Comparison of ENCODE assay signal across 8 cellular contexts in the genomic region with DNA sequence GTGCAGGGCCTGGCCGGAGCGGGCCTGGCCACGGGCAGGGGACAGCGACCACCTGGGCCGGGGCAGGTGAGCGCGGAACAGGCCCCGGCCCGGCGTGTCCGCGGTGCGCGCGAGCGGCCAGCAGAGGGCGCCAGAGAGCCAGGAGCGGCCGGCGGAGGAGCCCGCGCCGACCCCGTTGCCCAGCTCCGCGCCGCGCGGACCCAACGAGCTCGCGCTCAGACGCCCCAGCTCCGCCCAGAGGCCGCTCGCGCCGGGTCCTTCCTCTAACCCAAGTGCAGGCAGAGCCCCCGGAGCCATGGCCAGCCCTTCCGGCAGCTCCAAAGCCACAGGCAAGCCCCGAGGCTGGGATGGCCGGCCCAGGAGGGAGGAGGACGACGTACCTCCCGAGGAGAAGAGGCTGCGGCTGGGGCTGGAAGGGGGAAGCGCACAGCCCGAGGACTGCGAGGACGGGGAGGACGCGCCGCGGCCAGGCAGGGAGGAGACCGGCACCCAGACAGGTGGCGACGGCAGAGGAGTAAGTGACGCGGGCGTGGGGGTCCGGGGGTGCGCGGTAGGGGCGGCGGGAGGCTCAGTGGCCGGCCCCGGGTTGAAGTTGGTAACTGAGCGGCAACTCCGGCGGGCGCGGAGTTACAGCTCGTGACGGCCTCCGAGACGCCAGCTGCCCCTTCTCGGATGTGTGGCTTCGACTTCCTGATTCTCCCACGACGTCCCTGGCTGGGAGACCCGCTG.
DNase-seq lines count a peak whose midpoint lies in the region; TF ChIP-seq lines count a peak whose summit lies in the region.
"Not testable (repeated sequence)": the region's sequence is repeated elsewhere in the genome, so short reads cannot be mapped to it uniquely, and the experiment has no call there.

No MANE protein-coding gene starts in this region.

- 0% methylated on average over 12 of the region's 81 CpGs for WGBS in esophagus muscularis mucosa

- H3K36me3 ChIP-seq in esophagus muscularis mucosa, vagina: not testable (repeated sequence)

- H3K9me3 ChIP-seq in esophagus muscularis mucosa, vagina: not testable (repeated sequence)

- not testable (repeated sequence) for TF ChIP-seq EP300 in esophagus muscularis mucosa (IDR thresholded peaks at IDR 0.05)

- peak; percentile 78 for TF ChIP-seq CTCF in GM12874 (IDR thresholded peaks at IDR 0.05; ENCODE audit: insufficient read depth, low read depth, low read length)
- TF ChIP-seq CTCF in esophagus muscularis mucosa (IDR thresholded peaks at IDR 0.05) = peak; percentile 84 to 96 (median 96)
- TF ChIP-seq CTCF in vagina (IDR thresholded peaks at IDR 0.05) = peak; percentile 60 to 93 (median 77)

- H3K4me1 ChIP-seq in esophagus muscularis mucosa = peaks cover 6 to 15% (median 12%) of the 10 kb centered on the region in 4 donors
- not testable (repeated sequence) for H3K4me1 ChIP-seq in vagina

- H3K27me3 ChIP-seq in esophagus muscularis mucosa = peaks cover 0 to 40% (median 0%) of the 10 kb centered on the region in 4 donors
- H3K27me3 ChIP-seq in vagina = not testable (repeated sequence)

- H3K4me3 ChIP-seq in esophagus muscularis mucosa = peak overlapping the region; percentile 57 to 62 (median 59)
- H3K4me3 ChIP-seq in vagina = peak overlapping the region; percentile 38 to 54

- DNase-seq in NCI-H128 (lab: John Stamatoyannopoulos, UW; ENCODE audit: unreplicated experiment) = peak; percentile 2
- DNase-seq in SW480 (ENCODE audit: low spot score) = peak; percentile 54
- DNase-seq in activated gamma-delta T cell (lab: John Stamatoyannopoulos, UW) = peak; percentile 41
- DNase-seq in esophagus muscularis mucosa (ENCODE audit: extremely low spot score); vagina (ENCODE audit: extremely low spot score in 2 of 2): not testable (repeated sequence)
- DNase-seq in lung microvascular endothelial cell (ENCODE audit: low read depth in 2 of 2) = peak; percentile 53 to 63
- peak; percentile 32 to 66 (median 59) for DNase-seq in stimulated activated CD4-positive, alpha-beta T cell treated with anti-CD3 and anti-CD28 coated beads, Interleukin-12 subunit alpha, Interleukin-12 subunit beta, amount 100 ng/mL, for 48 hours (ENCODE audit: low read depth in 2 of 3, low spot score in 1 of 3)

- intact Hi-C loops in esophagus muscularis mucosa (cut with DNase I) = loop anchor here (5.0 kb wide), 1 partner anchor 130 kb away; no protein-coding TSS in a partner anchor
- intact Hi-C loops in vagina (cut with DNase I) = not testable (repeated sequence)

- TF ChIP-seq POLR2A in esophagus muscularis mucosa (IDR thresholded peaks at IDR 0.05; ENCODE audit: low read depth); vagina (IDR thresholded peaks at IDR 0.05): not testable (repeated sequence)

- not testable (repeated sequence) for H3K27ac ChIP-seq in esophagus muscularis mucosa (replicated peaks in 1 of 4)
- peak overlapping the region; percentile 61 for H3K27ac ChIP-seq in vagina
